ENCODE assay signal across 16 cellular contexts in the genomic region with DNA sequence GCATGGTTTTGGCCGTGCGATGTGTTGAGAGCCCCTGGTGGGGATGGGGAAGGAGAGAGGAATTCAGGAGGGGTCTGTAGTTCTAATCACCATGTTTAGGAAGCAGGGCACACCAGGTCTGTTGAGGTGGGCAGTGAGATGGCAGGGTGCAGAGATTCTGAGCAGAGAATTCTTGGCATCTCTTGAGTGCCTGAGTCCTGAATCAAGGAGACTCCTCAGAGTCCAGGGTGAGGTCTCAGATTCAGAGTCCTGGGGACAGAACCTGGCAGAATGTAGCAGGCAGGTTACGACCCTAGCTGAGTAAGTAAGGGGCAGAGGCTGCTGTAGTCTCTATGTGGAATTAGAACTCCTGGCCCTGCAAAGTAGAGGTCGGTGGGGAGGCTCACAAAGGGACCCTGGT. TPM values are rescaled to one million over a fixed set of nuclear protein-coding genes. Genes with fewer than 3 reads are reported as not detected.
A peak's percentile ranks its signal among the peaks of the same experiment; 100 is the strongest.
DNase-seq lines count a peak whose midpoint lies in the region; ATAC-seq and TF ChIP-seq lines count a peak whose summit lies in the region.
"Had no signal": no experiment of that assay in that cellular context is flagged by ENCODE, and none has a peak within 500 bp of the region (broad histone marks: within the 10 kb centered on the region; RNA-seq: fewer than 3 reads in every experiment).

No MANE protein-coding gene starts in this region.

- H3K27me3 Mint-ChIP-seq in brain: no peaks in the 10 kb centered on the region

- BruUV-seq in IMR-90 (replicated peaks; lab: Mats Ljungman, UMichigan) (no TSS peak), PC-9 (replicated peaks; lab: Mats Ljungman, UMichigan) (no TSS peak)

- peaks cover 0 to 9% (median 3%) of the 10 kb centered on the region in 5 experiments for H3K9me3 Mint-ChIP-seq in brain

- no peak overlapping the region; the same call in 1 of the 2 replicates for H4K5ac ChIP-seq in IMR-90 (ENCODE audit: low read depth, low read length)

- 0 out of 2 replicates have a peak overlapping the region, but pooled peaks have one; percentile 27 for H3K14ac ChIP-seq in IMR-90 (replicated peaks; ENCODE audit: low read depth, low read length)

- intact Hi-C loops in IMR-90 (cut with micrococcal nuclease): no loop called here
- intact Hi-C loops in tibial artery (cut with DNase I; ENCODE audit: low total_unique reads): no loop called here
- intact Hi-C loops in PC-9 (cut with micrococcal nuclease; ENCODE audit: unreplicated experiment): no loop called here

- H3K27me3 ChIP-seq in IMR-90 (ENCODE audit: control insufficient read depth, insufficient read depth, low read length) (no peaks in the 10 kb centered on the region), muscle layer of colon (ENCODE audit: control insufficient read depth in 1 of 2, insufficient read depth in 2 of 2, low read length in 2 of 2) (no peaks in the 10 kb centered on the region), tibial artery (no peaks in the 10 kb centered on the region), PC-9 (ENCODE audit: insufficient read depth, low read depth) (no peaks in the 10 kb centered on the region)
- H3K27me3 ChIP-seq: BE2C had no signal

- H3K4me3 Mint-ChIP-seq in brain: peak overlapping the region in 1 of 5 experiments; percentile 51
- H3K4me3 Mint-ChIP-seq: activated naive CD4-positive, alpha-beta T cell treated with anti-CD3 and anti-CD28 coated beads for 36 hours had no signal

- H3K4me1 ChIP-seq in IMR-90 (ENCODE audit: control insufficient read depth, insufficient read depth, low read length): peaks cover 38% of the 10 kb centered on the region
- H3K4me1 ChIP-seq in muscle layer of colon (ENCODE audit: insufficient read depth, low read length): peaks cover 61% of the 10 kb centered on the region
- H3K4me1 ChIP-seq in tibial artery: peaks cover 0 to 72% (median 42%) of the 10 kb centered on the region in 4 donors
- H3K4me1 ChIP-seq in PC-9 (replicated peaks; ENCODE audit: insufficient read depth): no peaks in the 10 kb centered on the region

- H3K4me3 ChIP-seq in IMR-90 (ENCODE audit: insufficient read depth, low read depth, low read length): no peak overlapping the region
- no peak overlapping the region for H3K4me3 ChIP-seq in muscle layer of colon (ENCODE audit: low read depth in 1 of 2, low read length in 2 of 2)
- H3K4me3 ChIP-seq in tibial artery: no peak overlapping the region
- H3K4me3 ChIP-seq in PC-9: no peak overlapping the region
- H3K4me3 ChIP-seq: dorsolateral prefrontal cortex had no signal

- peaks cover 36 to 87% of the 10 kb centered on the region in 2 experiments for H3K79me1 ChIP-seq in IMR-90 (ENCODE audit: low read depth in 1 of 2, low read length in 2 of 2)

- dilution Hi-C loops in IMR-90 (cut with HindIII; ENCODE audit: low sequenced_read_pairs, unreplicated experiment): no loop called here

- TF ChIP-seq CTCF in IMR-90 (conservative IDR thresholded peaks at IDR 0.05; ENCODE audit: low read depth, low read length) (no peak), brain (conservative IDR thresholded peaks at IDR 0.05) (no peak), tibial artery (IDR thresholded peaks at IDR 0.05) (no peak), PC-9 (conservative IDR thresholded peaks at IDR 0.05) (no peak)

- H4K8ac ChIP-seq in IMR-90 (ENCODE audit: low read depth in 2 of 2, low read length in 2 of 2): peak overlapping the region in 1 of 2 experiments; percentile 33; a peak in 2 of 4 replicates

- no peak for DNase-seq in IMR-90
- no peak for DNase-seq in tibial artery
- DNase-seq in PC-9: no peak
- no peak for DNase-seq in HUDEP-2 (lab: John Stamatoyannopoulos, UW; ENCODE audit: unreplicated experiment in 76 of 76)
- DNase-seq: activated CD4-positive, alpha-beta T cell treated with anti-CD3 and anti-CD28 coated beads for 1 hour; activated naive CD4-positive, alpha-beta T cell treated with anti-CD3 and anti-CD28 coated beads for 36 hours; BE2C; kidney glomerular epithelial cell; NCI-H1436 treated with DMSO at 0.1 percent for 48 hours; SHP77; stimulated activated naive CD4-positive, alpha-beta T cell treated with Interleukin-2 at 50 U/mL for 16 hours had no signal

- H2AFZ ChIP-seq in IMR-90 (replicated peaks; ENCODE audit: low read length, poor library complexity) (no peak overlapping the region), PC-9 (no peak overlapping the region)

- H3K27ac ChIP-seq in IMR-90 (ENCODE audit: insufficient read depth, low read length) (peak overlapping the region; percentile 6; the same call in 1 of the 2 replicates), muscle layer of colon (ENCODE audit: low read depth, low read length) (peak overlapping the region; percentile 91), tibial artery (peak overlapping the region; percentile 54 to 59), PC-9 (no peak overlapping the region)

- no CpG with 5 or more reads among the region's 4 CpGs for WGBS in IMR-90 (ENCODE audit: extremely low coverage in 2 of 2, insufficient read length in 1 of 2), 2 experiments

- no peaks in the 10 kb centered on the region; the same call in 1 of the 2 replicates for H3K79me2 ChIP-seq in PC-9 (ENCODE audit: low read depth)

- POLR2A ChIA-PET in IMR-90 (lab: Charles Lee; ENCODE audit: unreplicated experiment) (no interaction called here), PC-9 (lab: Charles Lee; ENCODE audit: unreplicated experiment) (no interaction called here)

- peaks cover 17% of the 10 kb centered on the region for H3K36me3 Mint-ChIP-seq in brain

- no peaks in the 10 kb centered on the region for H3K9me2 ChIP-seq in PC-9 (ENCODE audit: insufficient read depth)

- TF ChIP-seq POLR2A in IMR-90 (IDR thresholded peaks at IDR 0.05; ENCODE audit: low read depth, low read length): no peak

- peak; percentile 37; the same call in 1 of the 2 replicates for ATAC-seq in IMR-90 (ENCODE audit: low read depth)
- no peak for ATAC-seq in GM19467 (IDR thresholded peaks at IDR 0.05; ENCODE audit: unreplicated experiment)

- H3K9me1 ChIP-seq in IMR-90 (ENCODE audit: insufficient read depth, low read length): peaks cover 42% of the 10 kb centered on the region

- H2BK120ac ChIP-seq in IMR-90 (ENCODE audit: low read depth, low read length): no peak overlapping the region

- no peak overlapping the region; the same call in 1 of the 2 replicates for H2AK5ac ChIP-seq in IMR-90 (ENCODE audit: low read depth, low read length)

- H2BK15ac ChIP-seq in IMR-90 (ENCODE audit: low read depth, low read length): no peak overlapping the region

- no peak overlapping the region for H3K23ac ChIP-seq in IMR-90 (ENCODE audit: low read depth, low read length)

- H4K20me1 ChIP-seq in IMR-90 (ENCODE audit: insufficient read depth, low read length) (peaks cover 72% of the 10 kb centered on the region), PC-9 (ENCODE audit: insufficient read depth) (no peaks in the 10 kb centered on the region)

- H3K4me2 ChIP-seq in IMR-90 (ENCODE audit: low read depth, low read length): no peak overlapping the region
- no peak overlapping the region for H3K4me2 ChIP-seq in PC-9

- peaks cover 9% of the 10 kb centered on the region for H3K36me3 ChIP-seq in IMR-90 (ENCODE audit: control insufficient read depth, insufficient read depth, low read length)
- H3K36me3 ChIP-seq in muscle layer of colon (ENCODE audit: insufficient read depth, low read length): no peaks in the 10 kb centered on the region
- no peaks in the 10 kb centered on the region for H3K36me3 ChIP-seq in tibial artery
- H3K36me3 ChIP-seq in PC-9 (ENCODE audit: low read depth): no peaks in the 10 kb centered on the region
- H3K36me3 ChIP-seq: BE2C had no signal

- no peak for TF ChIP-seq RAD21 in IMR-90 (IDR thresholded peaks at IDR 0.05; ENCODE audit: low read length)

- no peak overlapping the region; the same call in 1 of the 2 replicates for H3K18ac ChIP-seq in IMR-90 (ENCODE audit: low read depth, low read length)

- peak overlapping the region; percentile 7 for H2BK5ac ChIP-seq in IMR-90 (ENCODE audit: low read depth, low read length, poor library complexity, severe bottlenecking)

- no peak overlapping the region for H2BK20ac ChIP-seq in IMR-90 (ENCODE audit: low read depth, low read length)

- H3K56ac ChIP-seq in IMR-90 (ENCODE audit: extremely low read depth, insufficient read depth, low read length): no peak overlapping the region

- H2AK9ac ChIP-seq in IMR-90 (replicated peaks; ENCODE audit: low read depth, low read length, poor library complexity): no peak overlapping the region

- CTCF ChIA-PET in IMR-90 (lab: Yijun Ruan, JAX): no interaction called here
- CTCF ChIA-PET in PC-9 (lab: Charles Lee): no interaction called here

- no peak overlapping the region for H3K9ac ChIP-seq in IMR-90 (ENCODE audit: low read depth, low read length)
- H3K9ac ChIP-seq in muscle layer of colon (ENCODE audit: low read length): peak overlapping the region; percentile 46

- H3F3A ChIP-seq in PC-9 (ENCODE audit: insufficient read depth, low read depth): no peaks in the 10 kb centered on the region

- peak overlapping the region; percentile 28; the same call in 1 of the 2 replicates for H3K4ac ChIP-seq in IMR-90 (ENCODE audit: low read depth, low read length)

- in situ Hi-C loops in IMR-90 (cut with MboI; ENCODE audit: low sequenced_read_pairs): no loop called here

- H4K91ac ChIP-seq in IMR-90 (ENCODE audit: insufficient read depth, low read depth, low read length): no peak overlapping the region

- H3K27ac Mint-ChIP-seq in brain: peak overlapping the region; percentile 58 to 79 (median 60)
- H3K27ac Mint-ChIP-seq: activated naive CD4-positive, alpha-beta T cell treated with anti-CD3 and anti-CD28 coated beads for 36 hours had no signal

- peaks cover 3% of the 10 kb centered on the region; the same call in 1 of the 2 replicates for H3K9me3 ChIP-seq in IMR-90 (ENCODE audit: control insufficient read depth, insufficient read depth, low read length)
- no peaks in the 10 kb centered on the region for H3K9me3 ChIP-seq in muscle layer of colon (ENCODE audit: low read length)
- no peaks in the 10 kb centered on the region for H3K9me3 ChIP-seq in tibial artery
- no peaks in the 10 kb centered on the region for H3K9me3 ChIP-seq in PC-9 (ENCODE audit: insufficient read depth, low read depth)
- H3K9me3 ChIP-seq: BE2C had no signal

- H3K4me1 Mint-ChIP-seq in brain: peaks cover 49% of the 10 kb centered on the region

TF ChIP-seq in IMR-90, 13 proteins besides CTCF, POLR2A, EP300 and RAD21:
- TF ChIP-seq SMC3 (IDR thresholded peaks at IDR 0.05; ENCODE audit: low read depth, low read length) (no peak), NFE2L2 (IDR thresholded peaks at IDR 0.05; ENCODE audit: low read depth, low read length) (no peak), RCOR1 (IDR thresholded peaks at IDR 0.05; ENCODE audit: insufficient replicate concordance, low read length) (no peak)

RNA-seq across cellular contexts. Expression of gene PARVA, which starts 12.9 kb away (rescaled TPM):
- total RNA-seq in IMR-90 (2012; rRNA removed) (65.2 and 65.8 TPM in 2 replicates), PC-9 (2021) (31.5 and 41.2 TPM in 2 replicates)
- polyA plus RNA-seq in IMR-90 (2012; rRNA removed) (68.9 and 80.2 TPM in 2 replicates), brain (ENCODE audit: insufficient read depth, low read depth, low replicate concordance) (20.0 TPM)
- 30.2 and 37.0 TPM in 2 replicates for polyA plus RNA-seq in IMR-90 (2012; cell fraction: cytosol; rRNA removed)
- 13.5 and 44.5 TPM in 2 replicates for polyA plus RNA-seq in IMR-90 (2012; cell fraction: nucleus; rRNA removed; ENCODE audit: low replicate concordance)
- total RNA-seq: T-helper 2 cell treated with Interferon-gamma antibody and Interleukin-4, amounts not matched to agents 100 ng/mL and 5 ng/mL, for 36 hours had no signal
